ENCODE assay signal across 20 cellular contexts in genomic region chr11:23423656-23424055, GRCh38.
"Had no signal": no experiment of that assay in that cellular context is flagged by ENCODE, and none has a peak within 500 bp of the region (broad histone marks: within the 10 kb centered on the region; RNA-seq: fewer than 3 reads in every experiment).

No MANE protein-coding gene starts in this region.

- ATAC-seq: Panc1, PC-3, SK-N-SH treated with all-trans-retinoic acid at 6 μM for 48 hours had no signal

- DNase-seq: Karpas-422; KG1; MM.1S; NCI-H1092 treated with DMSO at 0.1 percent for 48 hours; NCI-H1436 treated with DMSO at 0.1 percent for 48 hours; NCI-H1694; NCI-H187 treated with DMSO at 0.1 percent for 48 hours; NCI-H2029 treated with DMSO at 0.1 percent for 48 hours; NCI-H2171 treated with DMSO at 0.1 percent for 48 hours; NCI-H345; NCI-H446 treated with DMSO at 0.1 percent for 48 hours; NCI-H510A treated with DMSO at 0.1 percent for 48 hours; NCI-H526; NCI-H748 treated with DMSO at 0.1 percent for 48 hours; NK-92 treated with Interleukin-12 subunit alpha and Interleukin-12 subunit beta, amount 100 ng/mL, for 24 hours; PC-3; SHP77; T-helper 1 cell had no signal
